In genomic region chr7:304574-305409, GRCh38 we compare ENCODE assay signal across 24 cellular contexts. TPM values are rescaled to one million over a fixed set of nuclear protein-coding genes. Genes with fewer than 3 reads are reported as not detected.
"Had no signal": no experiment of that assay in that cellular context is flagged by ENCODE, and none has a peak within 500 bp of the region (broad histone marks: within the 10 kb centered on the region; RNA-seq: fewer than 3 reads in every experiment).

No MANE protein-coding gene starts in this region.

- DNase-seq: activated CD4-positive, alpha-beta memory T cell treated with anti-CD3 and anti-CD28 coated beads, Interleukin-2, amount 10 ng/mL, durations not matched to agents 7 days and 5 days; activated effector memory CD4-positive, alpha-beta T cell treated with Interleukin-2 at 50 U/mL for 16 hours; activated T-cell treated with anti-CD3 and anti-CD28 coated beads, Interleukin-2, amount 50 U/mL, for 4 hours; amniotic stem cell; brain microvascular endothelial cell; cortex of kidney; effector CD4-positive, alpha-beta T cell; esophagus squamous epithelium; islet precursor cell; naive B cell; stimulated activated CD4-positive, alpha-beta T cell treated with anti-CD3 and anti-CD28 coated beads, Interleukin-4, amount 100 ng/mL, for 24 hours; stimulated activated naive CD4-positive, alpha-beta T cell treated with Interleukin-2 at 50 U/mL for 16 hours; substantia nigra; T-cell; T-helper 9 cell; transverse colon had no signal

- H2AFZ ChIP-seq: hepatocyte had no signal

- H3K27ac ChIP-seq: brain microvascular endothelial cell, esophagus squamous epithelium, hepatocyte, skin epidermis, transverse colon had no signal

- H3K36me3 ChIP-seq: brain microvascular endothelial cell, esophagus squamous epithelium, transverse colon had no signal

- H3K27me3 ChIP-seq: brain microvascular endothelial cell, hepatocyte, transverse colon had no signal

- H3K4me3 Mint-ChIP-seq: activated CD4-positive, alpha-beta memory T cell treated with anti-CD3 and anti-CD28 coated beads, Interleukin-2, amount 10 ng/mL, durations not matched to agents 7 days and 5 days; activated naive CD8-positive, alpha-beta T cell; activated T-cell treated with anti-CD3 and anti-CD28 coated beads, Interleukin-2, amount 50 U/mL, for 4 hours; naive B cell; T-cell had no signal

- H3K4me3 ChIP-seq: esophagus squamous epithelium, hepatocyte, skin epidermis, transverse colon had no signal

- H3K4me2 ChIP-seq: hepatocyte had no signal

- H3K4me1 ChIP-seq: esophagus squamous epithelium, transverse colon had no signal

- H3K9me3 ChIP-seq: transverse colon had no signal

- H3K4me1 Mint-ChIP-seq: activated CD4-positive, alpha-beta memory T cell treated with anti-CD3 and anti-CD28 coated beads, Interleukin-2, amount 10 ng/mL, durations not matched to agents 7 days and 5 days; naive B cell; T-cell had no signal

- ATAC-seq: activated T-cell treated with anti-CD3 and anti-CD28 coated beads, Interleukin-2, amount 50 U/mL, for 4 hours; left lobe of liver; T-cell had no signal

- FAIRE-seq: endothelial cell of umbilical vein had no signal

- H3K27ac Mint-ChIP-seq: activated CD4-positive, alpha-beta memory T cell treated with anti-CD3 and anti-CD28 coated beads, Interleukin-2, amount 10 ng/mL, durations not matched to agents 7 days and 5 days; activated naive CD8-positive, alpha-beta T cell; T-cell had no signal

- H3K36me3 Mint-ChIP-seq: activated naive CD8-positive, alpha-beta T cell; T-cell had no signal

- H3K9me3 Mint-ChIP-seq: activated T-cell treated with anti-CD3 and anti-CD28 coated beads, Interleukin-2, amount 50 U/mL, for 4 hours had no signal

- H3K79me2 ChIP-seq: hepatocyte had no signal

RNA-seq across cellular contexts. Expression of gene FOXL3, which starts 14.8 kb away (rescaled TPM):
- total RNA-seq: activated CD4-positive, alpha-beta memory T cell treated with anti-CD3 and anti-CD28 coated beads, Interleukin-2, amount 10 ng/mL, durations not matched to agents 7 days and 5 days; activated T-cell treated with anti-CD3 and anti-CD28 coated beads, Interleukin-2, amount 50 U/mL, for 4 hours; endothelial cell of umbilical vein; esophagus squamous epithelium; fibroblast of villous mesenchyme; glomerular endothelial cell; hepatocyte; left lobe of liver; mononuclear cell; T-cell; transverse colon had no signal
- polyA plus RNA-seq: endothelial cell of umbilical vein, hepatocyte had no signal
